1 cellular context compared by ENCODE assay signal in genomic region chr12:78406776-78407335, GRCh38.
TF ChIP-seq lines count a peak whose summit lies in the region.

No MANE protein-coding gene starts in this region.

TF ChIP-seq in GM23338, 12 proteins besides CTCF, POLR2A, EP300 and RAD21 (continued from another document):
- TF ChIP-seq ZNF462 (CRISPR knock-in tag; IDR thresholded peaks at IDR 0.05) (no peak), CREB1 (CRISPR knock-in tag; IDR thresholded peaks at IDR 0.05; ENCODE audit: low read depth) (no peak), JUNB (IDR thresholded peaks at IDR 0.05; ENCODE audit: unreplicated experiment) (no peak), ZNF114 (CRISPR knock-in tag; IDR thresholded peaks at IDR 0.05) (no peak), ETS1 (IDR thresholded peaks at IDR 0.05) (no peak), EZH2 (IDR thresholded peaks at IDR 0.05; ENCODE audit: low read depth, unreplicated experiment) (no peak)
